27 cellular contexts compared by ENCODE assay signal in the genomic region with DNA sequence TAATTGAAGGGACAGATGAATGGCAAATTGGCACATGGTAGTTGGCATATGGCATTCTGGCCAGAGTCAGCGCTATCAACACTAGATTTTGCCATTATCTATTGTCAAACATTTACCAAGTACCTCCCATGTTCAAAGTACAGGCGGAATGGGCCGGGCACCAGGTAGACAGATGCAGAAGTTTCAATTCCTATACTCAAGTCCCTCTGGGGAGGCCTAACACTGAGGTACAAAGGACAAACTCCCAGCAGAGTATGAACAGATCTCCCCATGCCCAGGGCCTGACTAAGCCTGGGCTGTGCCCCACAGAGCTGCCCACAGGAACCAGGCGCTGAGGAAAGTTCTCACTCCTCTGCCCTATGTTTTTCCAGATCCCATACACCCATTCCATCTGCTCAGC.
"Had no signal": no experiment of that assay in that cellular context is flagged by ENCODE, and none has a peak within 500 bp of the region (broad histone marks: within the 10 kb centered on the region; RNA-seq: fewer than 3 reads in every experiment).

No MANE protein-coding gene starts in this region.

- ATAC-seq: activated CD4-positive, CD25-positive, alpha-beta regulatory T cell treated with anti-CD3 and anti-CD28 coated beads, Interleukin-2, amount 50 U/mL, for 24 hours; activated T-helper 17 cell treated with anti-CD3 and anti-CD28 coated beads, Interleukin-2, amount 50 U/mL, for 72 hours; naive thymus-derived CD4-positive, alpha-beta T cell; stimulated activated naive CD8-positive, alpha-beta T cell treated with anti-CD3 and anti-CD28 coated beads, Interleukin-15, amount 100 ng/mL, for 72 hours had no signal

- H3K4me3 ChIP-seq: adrenal gland, breast epithelium, dorsolateral prefrontal cortex, esophagus muscularis mucosa, neural progenitor cell, right atrium auricular region, suprapubic skin, tibial nerve, uterus had no signal

- H3K27ac Mint-ChIP-seq: activated CD4-positive, alpha-beta T cell treated with anti-CD3 and anti-CD28 coated beads, Interleukin-2, amount 10 ng/mL, durations not matched to agents 7 days and 5 days; activated naive CD8-positive, alpha-beta T cell; activated T-cell treated with anti-CD3 and anti-CD28 coated beads, Interleukin-2, amount 50 U/mL, for 24 hours; activated T-helper 17 cell treated with anti-CD3 and anti-CD28 coated beads, Interleukin-2, amount 50 U/mL, for 72 hours; memory B cell; naive thymus-derived CD4-positive, alpha-beta T cell; neural progenitor cell; progenitor cell of endocrine pancreas; stimulated activated naive CD8-positive, alpha-beta T cell treated with anti-CD3 and anti-CD28 coated beads, Interleukin-15, amount 100 ng/mL, for 72 hours; T-helper 1 cell treated with Interleukin-12 subunit alpha and Interleukin-12 subunit beta and Interleukin-4 antibody, amounts not matched to agents 30 μg/mL and 1 μg/mL, for 36 hours had no signal

- H3K9me3 Mint-ChIP-seq: activated T-cell treated with anti-CD3 and anti-CD28 coated beads, Interleukin-2, amount 50 U/mL, for 24 hours; activated T-helper 17 cell treated with anti-CD3 and anti-CD28 coated beads, Interleukin-2, amount 50 U/mL, for 72 hours; T-helper 1 cell treated with Interleukin-12 subunit alpha and Interleukin-12 subunit beta and Interleukin-4 antibody, amounts not matched to agents 30 μg/mL and 1 μg/mL, for 36 hours had no signal

- H2AFZ ChIP-seq: neural progenitor cell had no signal

- H3K4me1 Mint-ChIP-seq: activated CD4-positive, alpha-beta T cell treated with anti-CD3 and anti-CD28 coated beads, Interleukin-2, amount 10 ng/mL, durations not matched to agents 7 days and 5 days; activated T-helper 17 cell treated with anti-CD3 and anti-CD28 coated beads, Interleukin-2, amount 50 U/mL, for 72 hours; central memory CD8-positive, alpha-beta T cell; memory B cell; naive thymus-derived CD4-positive, alpha-beta T cell; stimulated activated naive CD8-positive, alpha-beta T cell treated with anti-CD3 and anti-CD28 coated beads, Interleukin-15, amount 100 ng/mL, for 72 hours had no signal

- H3K4me3 Mint-ChIP-seq: activated CD4-positive, alpha-beta T cell treated with anti-CD3 and anti-CD28 coated beads, Interleukin-2, amount 10 ng/mL, durations not matched to agents 7 days and 5 days; activated naive CD8-positive, alpha-beta T cell; activated T-cell treated with anti-CD3 and anti-CD28 coated beads, Interleukin-2, amount 50 U/mL, for 24 hours; activated T-helper 17 cell treated with anti-CD3 and anti-CD28 coated beads, Interleukin-2, amount 50 U/mL, for 72 hours; central memory CD8-positive, alpha-beta T cell; memory B cell; naive thymus-derived CD4-positive, alpha-beta T cell; neural progenitor cell; stimulated activated naive CD8-positive, alpha-beta T cell treated with anti-CD3 and anti-CD28 coated beads, Interleukin-15, amount 100 ng/mL, for 72 hours; T-helper 1 cell treated with Interleukin-12 subunit alpha and Interleukin-12 subunit beta and Interleukin-4 antibody, amounts not matched to agents 30 μg/mL and 1 μg/mL, for 36 hours had no signal

- H3K36me3 ChIP-seq: adrenal gland, breast epithelium, esophagus muscularis mucosa, neural progenitor cell, right atrium auricular region, suprapubic skin, tibial nerve, uterus had no signal

- H3K9me3 ChIP-seq: adrenal gland, esophagus muscularis mucosa, suprapubic skin, tibial nerve, uterus had no signal

- H3K27me3 ChIP-seq: adrenal gland, breast epithelium, esophagus muscularis mucosa, neural progenitor cell, right atrium auricular region, suprapubic skin, tibial nerve, uterus had no signal

- H3K4me2 ChIP-seq: neural progenitor cell had no signal

- H3K27me3 Mint-ChIP-seq: activated CD4-positive, alpha-beta T cell treated with anti-CD3 and anti-CD28 coated beads, Interleukin-2, amount 10 ng/mL, durations not matched to agents 7 days and 5 days; progenitor cell of endocrine pancreas had no signal

- DNase-seq: activated CD4-positive, alpha-beta T cell treated with anti-CD3 and anti-CD28 coated beads, Interleukin-2, amount 10 ng/mL, durations not matched to agents 7 days and 5 days; activated T-cell treated with anti-CD3 and anti-CD28 coated beads, Interleukin-2, amount 50 U/mL, for 24 hours; adrenal gland; dorsolateral prefrontal cortex; glutamatergic neuron; hippocampal formation; naive thymus-derived CD4-positive, alpha-beta T cell; stimulated activated CD4-positive, alpha-beta T cell treated with anti-CD3 and anti-CD28 coated beads, Interleukin-12 subunit alpha, Interleukin-12 subunit beta, amount 100 ng/mL, for 4 hours; stimulated activated naive CD8-positive, alpha-beta T cell treated with anti-CD3 and anti-CD28 coated beads, Interleukin-15, amount 100 ng/mL, for 72 hours; uterus had no signal

- H3K27ac ChIP-seq: adrenal gland, breast epithelium, dorsolateral prefrontal cortex, esophagus muscularis mucosa, neural progenitor cell, right atrium auricular region, suprapubic skin, tibial nerve, uterus, VCaP had no signal

- H3K4me1 ChIP-seq: adrenal gland, breast epithelium, esophagus muscularis mucosa, right atrium auricular region, suprapubic skin, tibial nerve, uterus had no signal

- H3K9ac ChIP-seq: neural progenitor cell had no signal

- FAIRE-seq: astrocyte, colon, frontal cortex had no signal

- H3K36me3 Mint-ChIP-seq: activated naive CD8-positive, alpha-beta T cell; memory B cell; naive thymus-derived CD4-positive, alpha-beta T cell; neural progenitor cell had no signal
